Comparison of ENCODE assay signal across 20 cellular contexts in the genomic region with DNA sequence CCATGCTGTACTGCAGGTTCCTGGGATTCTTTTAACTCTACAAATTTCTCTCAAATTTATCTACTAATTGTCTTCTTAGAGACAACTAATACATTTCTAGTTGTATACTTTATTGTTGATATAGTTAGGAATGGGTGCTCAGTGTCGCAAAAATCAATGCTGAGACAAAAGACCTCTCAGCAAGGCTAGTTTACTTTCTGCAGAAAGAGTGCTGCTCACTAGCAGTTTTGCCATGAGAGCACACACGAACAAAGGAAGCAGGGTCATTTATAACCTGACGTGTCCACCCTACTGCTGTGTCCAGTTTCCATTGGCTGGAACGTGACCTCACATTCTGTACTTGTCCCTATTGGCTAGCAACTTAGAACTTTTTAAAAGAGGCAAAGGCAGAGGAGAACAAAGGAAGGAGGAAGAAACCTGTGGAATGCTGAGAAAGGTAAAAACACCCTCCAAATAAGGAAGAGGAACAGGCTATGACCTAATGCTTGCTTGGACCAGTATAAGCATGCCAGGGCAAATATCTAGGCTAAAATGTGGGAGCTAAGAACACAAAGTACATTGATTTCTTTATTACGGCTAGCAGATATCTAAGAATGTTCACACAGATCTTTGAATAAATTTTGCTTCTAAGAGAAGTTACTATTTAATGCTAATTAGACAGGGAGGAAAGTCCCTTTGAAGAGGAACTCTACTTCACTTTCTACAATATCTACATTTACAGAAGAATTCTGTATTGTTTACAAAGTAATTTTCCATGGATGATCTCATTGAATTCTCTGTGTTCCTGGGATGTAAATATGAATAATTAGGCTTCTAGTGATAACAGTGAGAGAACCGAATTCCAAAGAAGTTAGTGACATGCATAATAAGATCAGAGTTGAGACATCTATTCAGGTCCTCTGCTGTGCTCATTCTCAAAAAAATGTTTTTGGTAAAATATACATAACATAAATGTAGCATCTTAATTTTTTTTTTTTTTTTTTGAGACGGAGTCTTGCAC.
A peak's percentile ranks its signal among the peaks of the same experiment; 100 is the strongest.
DNase-seq lines count a peak whose midpoint lies in the region; ATAC-seq, FAIRE-seq and TF ChIP-seq lines count a peak whose summit lies in the region.
"Had no signal": no experiment of that assay in that cellular context is flagged by ENCODE, and none has a peak within 500 bp of the region (broad histone marks: within the 10 kb centered on the region; RNA-seq: fewer than 3 reads in every experiment).

No MANE protein-coding gene starts in this region.

- no peaks in the 10 kb centered on the region for H3F3A ChIP-seq in smooth muscle cell (ENCODE audit: low read depth)

- intact Hi-C loops in activated T-helper 2 cell treated with anti-CD3 and anti-CD28 coated beads, Interferon-gamma antibody, Interleukin-2, Interleukin-4, amounts not matched to agents 10 μg/mL and 5 μg/mL and 100 μg/mL, durations not matched to agents 14 hours and 24 hours and 36 hours (cut with micrococcal nuclease): no loop called here

- H3K4me2 ChIP-seq in astrocyte (ENCODE audit: low read length): no peak overlapping the region
- H3K4me2 ChIP-seq in smooth muscle cell: peak overlapping the region; percentile 24
- H3K4me2 ChIP-seq: SK-N-SH had no signal

- H3K4me3 ChIP-seq in astrocyte (ENCODE audit: insufficient read depth, low read depth, low read length) (no peak overlapping the region), smooth muscle cell (no peak overlapping the region)

- H3K27me3 Mint-ChIP-seq in astrocyte (ENCODE audit: low read depth, unreplicated experiment): peaks cover 2% of the 10 kb centered on the region
- H3K27me3 Mint-ChIP-seq in activated T-helper 2 cell treated with anti-CD3 and anti-CD28 coated beads, Interferon-gamma antibody, Interleukin-2, Interleukin-4, amounts not matched to agents 10 μg/mL and 5 μg/mL and 100 μg/mL, durations not matched to agents 14 hours and 24 hours and 36 hours (ENCODE audit: low read depth): peaks cover 13% of the 10 kb centered on the region

- H3K79me2 ChIP-seq in astrocyte (ENCODE audit: insufficient read depth, low read length) (no peaks in the 10 kb centered on the region), smooth muscle cell (ENCODE audit: low read depth) (no peaks in the 10 kb centered on the region)

- no peaks in the 10 kb centered on the region for H3K4me1 Mint-ChIP-seq in astrocyte (ENCODE audit: low read depth, unreplicated experiment)
- H3K4me1 Mint-ChIP-seq in activated T-helper 2 cell treated with anti-CD3 and anti-CD28 coated beads, Interferon-gamma antibody, Interleukin-2, Interleukin-4, amounts not matched to agents 10 μg/mL and 5 μg/mL and 100 μg/mL, durations not matched to agents 14 hours and 24 hours and 36 hours (ENCODE audit: low read depth): no peaks in the 10 kb centered on the region
- H3K4me1 Mint-ChIP-seq in stimulated activated effector memory CD8-positive, alpha-beta T cell treated with anti-CD3 and anti-CD28 coated beads, Interleukin-12 subunit alpha, Interleukin-12 subunit beta, amount 100 ng/mL, for 72 hours: no peaks in the 10 kb centered on the region
- H3K4me1 Mint-ChIP-seq: B cell; CD4-positive, alpha-beta memory T cell; H9 had no signal

- H3K4me1 ChIP-seq in astrocyte (ENCODE audit: insufficient read depth, low read length): no peaks in the 10 kb centered on the region
- H3K4me1 ChIP-seq in foreskin keratinocyte: no peaks in the 10 kb centered on the region
- peaks cover 5% of the 10 kb centered on the region for H3K4me1 ChIP-seq in smooth muscle cell (ENCODE audit: low read depth)

- DNase-seq in NCI-H146 (lab: John Stamatoyannopoulos, UW): peak; percentile 4
- no peak for DNase-seq in NCI-H146 treated with DMSO at 0.1 percent for 48 hours (lab: John Stamatoyannopoulos, UW; ENCODE audit: unreplicated experiment)
- peak; percentile 62 for DNase-seq in astrocyte (ENCODE audit: low read depth)
- peak; percentile 64 to 83 for DNase-seq in foreskin keratinocyte
- no peak for DNase-seq in smooth muscle cell (lab: John Stamatoyannopoulos, UW; ENCODE audit: unreplicated experiment)
- DNase-seq in NCI-H1092 (lab: John Stamatoyannopoulos, UW): no peak
- no peak for DNase-seq in activated T-helper 2 cell treated with anti-CD3 and anti-CD28 coated beads, Interferon-gamma antibody, Interleukin-2, Interleukin-4, amounts not matched to agents 10 μg/mL and 5 μg/mL and 100 μg/mL, durations not matched to agents 14 hours and 24 hours and 36 hours (ENCODE audit: low spot score)
- DNase-seq in stimulated activated effector memory CD8-positive, alpha-beta T cell treated with anti-CD3 and anti-CD28 coated beads, Interleukin-12 subunit alpha, Interleukin-12 subunit beta, amount 100 ng/mL, for 72 hours (ENCODE audit: low spot score in 2 of 2): no peak
- DNase-seq: 8988T; CD4-positive, alpha-beta memory T cell; H9; NCI-H1105; NCI-H1694 treated with DMSO at 0.1 percent for 48 hours; NCI-H510A; NCI-H82; SHP77 treated with DMSO at 0.1 percent for 48 hours; SK-N-SH had no signal

- H4K20me1 ChIP-seq in astrocyte (ENCODE audit: insufficient read depth, low read length) (no peaks in the 10 kb centered on the region), smooth muscle cell (ENCODE audit: low read depth) (no peaks in the 10 kb centered on the region)

- H3K27ac ChIP-seq in astrocyte (ENCODE audit: low read depth, low read length) (peak overlapping the region; percentile 3), foreskin keratinocyte (no peak overlapping the region), smooth muscle cell (ENCODE audit: low read depth) (peak overlapping the region; percentile 57)

- peaks cover 10% of the 10 kb centered on the region for H3K9me3 Mint-ChIP-seq in astrocyte (ENCODE audit: unreplicated experiment)
- no peaks in the 10 kb centered on the region for H3K9me3 Mint-ChIP-seq in activated T-helper 2 cell treated with anti-CD3 and anti-CD28 coated beads, Interferon-gamma antibody, Interleukin-2, Interleukin-4, amounts not matched to agents 10 μg/mL and 5 μg/mL and 100 μg/mL, durations not matched to agents 14 hours and 24 hours and 36 hours
- H3K9me3 Mint-ChIP-seq in stimulated activated effector memory CD8-positive, alpha-beta T cell treated with anti-CD3 and anti-CD28 coated beads, Interleukin-12 subunit alpha, Interleukin-12 subunit beta, amount 100 ng/mL, for 72 hours: peaks cover 2% of the 10 kb centered on the region

- no peak overlapping the region for H3K4me3 Mint-ChIP-seq in astrocyte (ENCODE audit: unreplicated experiment)
- H3K4me3 Mint-ChIP-seq in activated T-helper 2 cell treated with anti-CD3 and anti-CD28 coated beads, Interferon-gamma antibody, Interleukin-2, Interleukin-4, amounts not matched to agents 10 μg/mL and 5 μg/mL and 100 μg/mL, durations not matched to agents 14 hours and 24 hours and 36 hours (ENCODE audit: low read depth): no peak overlapping the region
- H3K4me3 Mint-ChIP-seq in stimulated activated effector memory CD8-positive, alpha-beta T cell treated with anti-CD3 and anti-CD28 coated beads, Interleukin-12 subunit alpha, Interleukin-12 subunit beta, amount 100 ng/mL, for 72 hours: no peak overlapping the region
- H3K4me3 Mint-ChIP-seq: B cell; CD4-positive, alpha-beta memory T cell; H9 had no signal

- no peak overlapping the region for H3K27ac Mint-ChIP-seq in astrocyte (ENCODE audit: unreplicated experiment)
- no peak overlapping the region for H3K27ac Mint-ChIP-seq in activated T-helper 2 cell treated with anti-CD3 and anti-CD28 coated beads, Interferon-gamma antibody, Interleukin-2, Interleukin-4, amounts not matched to agents 10 μg/mL and 5 μg/mL and 100 μg/mL, durations not matched to agents 14 hours and 24 hours and 36 hours
- no peak overlapping the region for H3K27ac Mint-ChIP-seq in stimulated activated effector memory CD8-positive, alpha-beta T cell treated with anti-CD3 and anti-CD28 coated beads, Interleukin-12 subunit alpha, Interleukin-12 subunit beta, amount 100 ng/mL, for 72 hours
- H3K27ac Mint-ChIP-seq: B cell; CD4-positive, alpha-beta memory T cell had no signal

- H3K36me3 Mint-ChIP-seq in astrocyte (ENCODE audit: low read depth, unreplicated experiment): peaks cover 3% of the 10 kb centered on the region
- H3K36me3 Mint-ChIP-seq in activated T-helper 2 cell treated with anti-CD3 and anti-CD28 coated beads, Interferon-gamma antibody, Interleukin-2, Interleukin-4, amounts not matched to agents 10 μg/mL and 5 μg/mL and 100 μg/mL, durations not matched to agents 14 hours and 24 hours and 36 hours (ENCODE audit: low read depth): no peaks in the 10 kb centered on the region
- no peaks in the 10 kb centered on the region for H3K36me3 Mint-ChIP-seq in stimulated activated effector memory CD8-positive, alpha-beta T cell treated with anti-CD3 and anti-CD28 coated beads, Interleukin-12 subunit alpha, Interleukin-12 subunit beta, amount 100 ng/mL, for 72 hours
- H3K36me3 Mint-ChIP-seq: CD4-positive, alpha-beta memory T cell had no signal

- no peak for FAIRE-seq in astrocyte (lab: Jason Lieb, UNC)
- FAIRE-seq: GM12892, GM18507 had no signal

- H2AFZ ChIP-seq in astrocyte (ENCODE audit: low read depth, low read length) (no peak overlapping the region), smooth muscle cell (ENCODE audit: low read depth) (peak overlapping the region; percentile 20)

- TF ChIP-seq CTCF in astrocyte (IDR thresholded peaks at IDR 0.05; ENCODE audit: insufficient read depth, low read depth, low read length) (no peak), foreskin keratinocyte (conservative IDR thresholded peaks at IDR 0.05) (no peak), smooth muscle cell (IDR thresholded peaks at IDR 0.05; ENCODE audit: borderline replicate concordance, insufficient read depth, poor library complexity, severe bottlenecking) (no peak)

- H3K27me3 ChIP-seq in astrocyte (ENCODE audit: insufficient read depth, low read length): no peaks in the 10 kb centered on the region
- no peaks in the 10 kb centered on the region for H3K27me3 ChIP-seq in foreskin keratinocyte
- H3K27me3 ChIP-seq in smooth muscle cell (ENCODE audit: low read depth): no peaks in the 10 kb centered on the region

- WGBS in smooth muscle cell (ENCODE audit: low lambda C conversion rate): 85% methylated on average over 7 of the region's 7 CpGs

- ATAC-seq in foreskin keratinocyte: peak; percentile 96
- no peak for ATAC-seq in stimulated activated effector memory CD8-positive, alpha-beta T cell treated with anti-CD3 and anti-CD28 coated beads, Interleukin-12 subunit alpha, Interleukin-12 subunit beta, amount 100 ng/mL, for 72 hours

- H3K36me3 ChIP-seq in astrocyte (ENCODE audit: insufficient read depth, low read length) (no peaks in the 10 kb centered on the region), smooth muscle cell (ENCODE audit: low read depth) (no peaks in the 10 kb centered on the region)

- peaks cover 3% of the 10 kb centered on the region for H3K9me3 ChIP-seq in astrocyte (ENCODE audit: insufficient read depth, low read depth, low read length)
- H3K9me3 ChIP-seq in smooth muscle cell (replicated peaks; ENCODE audit: low read depth): no peaks in the 10 kb centered on the region
- H3K9me3 ChIP-seq: SK-N-SH had no signal

- no peak overlapping the region for H3K9ac ChIP-seq in astrocyte (ENCODE audit: low read length)
- peak overlapping the region; percentile 13 for H3K9ac ChIP-seq in smooth muscle cell (ENCODE audit: low read depth)
- H3K9ac ChIP-seq: SK-N-SH had no signal

Comparison
In these comparisons a context has a peak if more than half of its experiments do, and no peak if none do; other contexts are left out.
1. DNase-seq: peak in NCI-H146 (single experiment), astrocyte (single experiment) and foreskin keratinocyte (2 of 2); none in NCI-H146 treated with DMSO at 0.1 percent for 48 hours (single experiment), smooth muscle cell (single experiment), NCI-H1092 (single experiment), activated T-helper 2 cell treated with anti-CD3 and anti-CD28 coated beads, Interferon-gamma antibody, Interleukin-2, Interleukin-4, amounts not matched to agents 10 μg/mL and 5 μg/mL and 100 μg/mL, durations not matched to agents 14 hours and 24 hours and 36 hours (single experiment) and stimulated activated effector memory CD8-positive, alpha-beta T cell treated with anti-CD3 and anti-CD28 coated beads, Interleukin-12 subunit alpha, Interleukin-12 subunit beta, amount 100 ng/mL, for 72 hours (0 of 2).